Comparison of ENCODE assay signal across 8 cellular contexts in genomic region chr15:92809064-92809879, GRCh38.
A peak's percentile ranks its signal among the peaks of the same experiment; 100 is the strongest.
DNase-seq lines count a peak whose midpoint lies in the region; ATAC-seq, FAIRE-seq and TF ChIP-seq lines count a peak whose summit lies in the region.

No MANE protein-coding gene starts in this region.

- peaks cover 42% of the 10 kb centered on the region for H3F3A ChIP-seq in SU-DHL-6 (ENCODE audit: insufficient read depth)

- H2AFZ ChIP-seq in SU-DHL-6 (ENCODE audit: low read depth, low read length, severe bottlenecking): no peak overlapping the region

- H3K27ac ChIP-seq in SU-DHL-6 (ENCODE audit: low read depth, low read length) (peak overlapping the region; percentile 98), heart left ventricle (peak overlapping the region; percentile 90 to 100 (median 98)), upper lobe of left lung (peak overlapping the region; percentile 95 to 99 (median 98))

- TF ChIP-seq POLR2A in GM12891 (IDR thresholded peaks at IDR 0.05; ENCODE audit: low read depth, low read length) (peak; percentile 84), heart left ventricle (IDR thresholded peaks at IDR 0.05) (peak in 1 of 2 donors; percentile 75), upper lobe of left lung (IDR thresholded peaks at IDR 0.05) (peak; percentile 69 to 95 (median 77))

- H3K36me3 ChIP-seq in SU-DHL-6 (ENCODE audit: low read length) (no peaks in the 10 kb centered on the region), adipocyte (ENCODE audit: control insufficient read depth, insufficient read depth, low read length, severe bottlenecking) (no peaks in the 10 kb centered on the region), heart left ventricle (no peaks in the 10 kb centered on the region), upper lobe of left lung (no peaks in the 10 kb centered on the region)

- peak overlapping the region; percentile 79 for H3K9ac ChIP-seq in SU-DHL-6 (ENCODE audit: low read length)
- peak overlapping the region; percentile 97 for H3K9ac ChIP-seq in adipocyte (ENCODE audit: low read length)

- H3K9me2 ChIP-seq in SU-DHL-6 (replicated peaks; ENCODE audit: insufficient read depth, low read length): no peaks in the 10 kb centered on the region

- WGBS in heart left ventricle, 4 donors: 0 to 1% (median 1%) methylated on average over 58 to 80 of the region's 80 CpGs
- 1% methylated on average over 28 to 57 of the region's 80 CpGs for WGBS in upper lobe of left lung, 2 donors

- H3K27me3 ChIP-seq in SU-DHL-6 (ENCODE audit: low read length) (no peaks in the 10 kb centered on the region), adipocyte (replicated peaks; ENCODE audit: control insufficient read depth, insufficient read depth, low read length) (no peaks in the 10 kb centered on the region), heart left ventricle (no peaks in the 10 kb centered on the region), upper lobe of left lung (no peaks in the 10 kb centered on the region)

- DNase-seq in GM12891 (ENCODE audit: insufficient read length, low spot score): peak; percentile 90
- peak; percentile 99 to 100 (median 100) for DNase-seq in NCI-H1417 (lab: John Stamatoyannopoulos, UW)
- DNase-seq in adipocyte (ENCODE audit: low read depth): peak; percentile 97
- DNase-seq in heart left ventricle: peak; percentile 98 to 99 (median 99)
- DNase-seq in posterior cingulate gyrus: peak; percentile 92 to 99 (median 96)
- DNase-seq in upper lobe of left lung: peak; percentile 97 to 100

- peak in 2 of 4 donors; percentile 62 to 93 for TF ChIP-seq EP300 in upper lobe of left lung (IDR thresholded peaks at IDR 0.05)

- peak overlapping the region; percentile 71 for H3K4me3 ChIP-seq in SU-DHL-6 (ENCODE audit: insufficient read depth, low read length, poor library complexity, severe bottlenecking)
- H3K4me3 ChIP-seq in adipocyte (ENCODE audit: low read length): peak overlapping the region; percentile 84
- peak overlapping the region; percentile 34 to 80 (median 61) for H3K4me3 ChIP-seq in heart left ventricle
- peak overlapping the region; percentile 45 to 62 (median 52) for H3K4me3 ChIP-seq in upper lobe of left lung

- peak overlapping the region; percentile 98 for H3K4me2 ChIP-seq in SU-DHL-6 (ENCODE audit: low read depth, low read length, poor library complexity, severe bottlenecking)

- H3K9me3 ChIP-seq in SU-DHL-6 (ENCODE audit: insufficient read depth, low read length) (no peaks in the 10 kb centered on the region), adipocyte (ENCODE audit: control insufficient read depth, low read length) (no peaks in the 10 kb centered on the region), heart left ventricle (no peaks in the 10 kb centered on the region), upper lobe of left lung (no peaks in the 10 kb centered on the region)

- H3K4me1 ChIP-seq in adipocyte (ENCODE audit: control insufficient read depth, insufficient read depth, low read length): peaks cover 39% of the 10 kb centered on the region
- H3K4me1 ChIP-seq in heart left ventricle: peaks cover 3 to 67% (median 19%) of the 10 kb centered on the region in 12 donors
- peaks cover 25 to 38% (median 30%) of the 10 kb centered on the region in 4 donors for H3K4me1 ChIP-seq in upper lobe of left lung

- H3K79me2 ChIP-seq in SU-DHL-6 (ENCODE audit: insufficient read depth, low read length): no peaks in the 10 kb centered on the region; the same call in 1 of the 2 replicates

- TF ChIP-seq CTCF in SU-DHL-6 (IDR thresholded peaks at IDR 0.05; ENCODE audit: insufficient read depth, low read length, poor library complexity, severe bottlenecking) (peak; percentile 81), heart left ventricle (IDR thresholded peaks at IDR 0.05) (peak; percentile 96 to 100 (median 99)), upper lobe of left lung (IDR thresholded peaks at IDR 0.05) (peak; percentile 97 to 100 (median 100))

- FAIRE-seq in GM12891 (lab: Jason Lieb, UNC): peak; percentile 96

- H4K20me1 ChIP-seq in SU-DHL-6 (ENCODE audit: low read depth, low read length): no peaks in the 10 kb centered on the region

- ATAC-seq in HG02798 (IDR thresholded peaks at IDR 0.05; ENCODE audit: poor library complexity, unreplicated experiment) (peak; percentile 93), heart left ventricle (peak; percentile 88 to 95 (median 91)), upper lobe of left lung (ENCODE audit: low FRiP score in 2 of 2) (peak; percentile 94 to 96)

- intact Hi-C loops in heart left ventricle (cut with DNase I) (loop anchor here (1.0 to 10.0 kb wide), 11 partner anchors 22 to 186 kb away; partner anchors contain the start of gene CHD2 (in 1 of the 10)), posterior cingulate gyrus (cut with DNase I) (loop anchor here (1.0 kb wide), 3 partner anchors 73 to 108 kb away; no protein-coding TSS in a partner anchor)

TF ChIP-seq in GM12891, 5 proteins besides CTCF, POLR2A, EP300 and RAD21:
- TF ChIP-seq POU2F2 (IDR thresholded peaks at IDR 0.05; ENCODE audit: low read depth, low read length) (no peak; the same call in none of the 2 replicates), TAF1 (IDR thresholded peaks at IDR 0.05; ENCODE audit: low read depth, low read length) (peak; percentile 35; the same call in 1 of the 2 replicates), POLR2AphosphoS5 (IDR thresholded peaks at IDR 0.05; ENCODE audit: low read depth, low read length) (peak; percentile 92), PAX5 (IDR thresholded peaks at IDR 0.05; ENCODE audit: insufficient read depth, low read length, severe bottlenecking) (peak; percentile 79), SPI1 (IDR thresholded peaks at IDR 0.05; ENCODE audit: low read depth, low read length) (peak; percentile 91)

Comparison
In these comparisons a context has a peak if more than half of its experiments do, and no peak if none do; other contexts are left out.
1. Peak in every context shown above with its lines: DNase-seq, ATAC-seq, H3K4me3 ChIP-seq and H3K27ac ChIP-seq.